36 cellular contexts compared by ENCODE assay signal in the genomic region with DNA sequence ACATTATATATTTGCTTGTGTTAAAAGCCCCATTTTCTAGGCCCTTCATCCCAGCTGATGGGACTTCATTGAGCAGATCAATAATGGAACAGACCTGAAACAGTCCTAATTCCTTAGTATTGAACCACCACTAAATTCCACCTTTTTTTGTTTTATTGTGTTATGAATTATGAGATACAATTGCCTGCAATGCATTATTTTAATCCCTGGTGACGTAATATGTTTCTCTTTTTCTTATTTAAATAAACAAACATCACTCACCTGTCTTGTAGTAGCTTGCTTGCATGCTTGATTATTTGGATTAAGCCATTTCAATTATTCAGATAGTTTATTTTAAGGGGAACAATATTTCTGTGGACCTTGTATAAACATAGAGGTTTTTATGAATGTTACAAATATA. TPM values are rescaled to one million over a fixed set of nuclear protein-coding genes. Genes with fewer than 3 reads are reported as not detected.
"Had no signal": no experiment of that assay in that cellular context is flagged by ENCODE, and none has a peak within 500 bp of the region (broad histone marks: within the 10 kb centered on the region; RNA-seq: fewer than 3 reads in every experiment).

No MANE protein-coding gene starts in this region.

- H3K27me3 ChIP-seq: MG63 had no signal

- H3K9me3 ChIP-seq: MG63 had no signal

- H3K4me3 ChIP-seq: MG63 had no signal

- DNase-seq: Karpas-422, Kasumi-1, MG63, MM.1S, MV-4-11, NCI-H1048, NCI-H1092, NCI-H1092 treated with DMSO at 0.1 percent for 48 hours, NCI-H1105, NCI-H1105 treated with DMSO at 0.1 percent for 48 hours, NCI-H1417, NCI-H1417 treated with DMSO at 0.1 percent for 48 hours, NCI-H1436, NCI-H1436 treated with DMSO at 0.1 percent for 48 hours, NCI-H146, NCI-H1694, NCI-H1694 treated with DMSO at 0.1 percent for 48 hours, NCI-H187, NCI-H187 treated with DMSO at 0.1 percent for 48 hours, NCI-H1930, NCI-H2029, NCI-H2029 treated with DMSO at 0.1 percent for 48 hours, NCI-H2081, NCI-H2081 treated with DMSO at 0.1 percent for 48 hours, NCI-H2107, NCI-H2171, NCI-H2171 treated with DMSO at 0.1 percent for 48 hours, NCI-H2227 treated with DMSO at 0.1 percent for 48 hours, NCI-H226, NCI-H345, NCI-H446, NCI-H446 treated with DMSO at 0.1 percent for 48 hours, NCI-H510A, NCI-H510A treated with DMSO at 0.1 percent for 48 hours had no signal

- H3K36me3 ChIP-seq: MG63 had no signal

RNA-seq across cellular contexts. Expression of a gene that starts 40.7 kb away (rescaled TPM):
- total RNA-seq: MCF 10A, NCI-H460 had no signal
